In the genomic region with DNA sequence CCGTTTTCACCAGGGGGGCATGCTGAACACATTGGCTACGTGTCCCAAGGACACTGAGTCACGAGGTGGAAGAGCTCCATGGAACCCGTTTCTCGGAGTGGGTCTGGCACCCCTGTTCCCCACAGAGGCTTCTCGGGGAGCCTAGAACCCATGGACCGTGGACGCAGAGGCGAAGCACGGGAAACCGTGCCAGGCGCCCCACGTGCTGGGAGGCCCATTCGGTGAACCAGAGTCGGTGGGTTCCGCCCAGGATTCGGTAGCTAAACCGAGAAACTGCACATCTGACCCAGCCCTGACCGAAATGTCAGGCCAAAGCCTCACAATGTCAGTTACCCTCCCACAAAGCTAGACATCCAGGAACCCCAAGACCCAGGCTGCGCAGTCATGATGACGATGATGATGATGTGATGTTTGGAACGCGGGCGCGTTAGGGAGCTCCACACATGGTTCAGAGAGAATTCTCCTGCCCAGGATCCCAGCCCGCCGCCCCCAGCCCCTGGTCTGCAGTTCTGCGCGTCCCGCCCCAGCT, we compare ENCODE assay signal across 1 cellular context.
TF ChIP-seq lines count a peak whose summit lies in the region.

No MANE protein-coding gene starts in this region.

TF ChIP-seq in IMR-90, 13 proteins besides CTCF, POLR2A, EP300 and RAD21 (continued from another document):
- no peak for TF ChIP-seq RCOR1 (IDR thresholded peaks at IDR 0.05; ENCODE audit: insufficient replicate concordance, low read length)
- TF ChIP-seq CEBPB (IDR thresholded peaks at IDR 0.05; ENCODE audit: low read depth, low read length), result no peak
- TF ChIP-seq, protein P1, sequence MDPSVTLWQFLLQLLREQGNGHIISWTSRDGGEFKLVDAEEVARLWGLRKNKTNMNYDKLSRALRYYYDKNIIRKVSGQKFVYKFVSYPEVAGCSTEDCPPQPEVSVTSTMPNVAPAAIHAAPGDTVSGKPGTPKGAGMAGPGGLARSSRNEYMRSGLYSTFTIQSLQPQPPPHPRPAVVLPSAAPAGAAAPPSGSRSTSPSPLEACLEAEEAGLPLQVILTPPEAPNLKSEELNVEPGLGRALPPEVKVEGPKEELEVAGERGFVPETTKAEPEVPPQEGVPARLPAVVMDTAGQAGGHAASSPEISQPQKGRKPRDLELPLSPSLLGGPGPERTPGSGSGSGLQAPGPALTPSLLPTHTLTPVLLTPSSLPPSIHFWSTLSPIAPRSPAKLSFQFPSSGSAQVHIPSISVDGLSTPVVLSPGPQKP (IDR thresholded peaks at IDR 0.05; ENCODE audit: borderline replicate concordance, low read depth, low read length), result no peak
- TF ChIP-seq BHLHE40 (IDR thresholded peaks at IDR 0.05; ENCODE audit: low read depth, low read length), result no peak
